Comparison of ENCODE assay signal across 8 cellular contexts in the genomic region with DNA sequence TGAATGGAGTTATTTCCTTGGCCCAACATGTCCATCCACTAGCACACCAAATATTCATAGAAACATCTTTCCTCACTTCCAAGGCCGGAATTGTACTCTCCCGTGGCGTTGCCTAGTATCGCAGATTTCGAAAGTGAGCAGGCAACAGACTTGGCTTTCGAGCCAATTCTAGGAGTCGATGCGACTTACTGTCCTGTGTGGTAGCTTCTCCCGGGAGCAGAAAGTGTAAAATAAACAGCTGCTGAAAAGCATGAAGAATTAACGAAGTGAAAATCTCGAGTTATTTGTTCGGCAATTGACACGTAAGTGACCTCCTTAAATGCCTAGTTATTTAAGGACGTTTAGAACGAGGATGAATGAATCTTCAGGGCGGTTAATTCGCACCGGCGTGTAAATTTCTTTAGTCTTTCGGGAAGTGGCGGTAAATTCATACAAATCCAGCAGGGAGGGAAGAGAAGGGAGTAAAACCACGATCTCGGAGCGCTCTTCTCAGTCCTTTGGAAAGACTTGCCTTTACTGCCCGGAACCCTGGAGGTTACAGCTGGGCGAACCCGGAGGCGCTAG. TPM values are rescaled to one million over a fixed set of nuclear protein-coding genes. Genes with fewer than 3 reads are reported as not detected.
DNase-seq lines count a peak whose midpoint lies in the region; ATAC-seq and TF ChIP-seq lines count a peak whose summit lies in the region.

No MANE protein-coding gene starts in this region.

- H3K9me3 ChIP-seq in CD8-positive, alpha-beta T cell (ENCODE audit: low read length) = no peaks in the 10 kb centered on the region
- no peaks in the 10 kb centered on the region for H3K9me3 ChIP-seq in SJSA1 (replicated peaks)
- H3K9me3 ChIP-seq in right lobe of liver = no peaks in the 10 kb centered on the region
- no peaks in the 10 kb centered on the region for H3K9me3 ChIP-seq in stomach smooth muscle (ENCODE audit: control insufficient read depth in 2 of 2, low read length in 2 of 2)

- peaks cover 50% of the 10 kb centered on the region for H3K4me1 Mint-ChIP-seq in CD8-positive, alpha-beta T cell (ENCODE audit: low read depth)

- peak overlapping the region; percentile 60 for H3K27ac ChIP-seq in CD8-positive, alpha-beta T cell (ENCODE audit: low read depth, low read length)
- H3K27ac ChIP-seq in SJSA1 (peak overlapping the region; percentile 55), dorsolateral prefrontal cortex (peak overlapping the region in 56 of 59 donors; percentile 13 to 93 (median 79)), right lobe of liver (peak overlapping the region; percentile 68 to 93 (median 80)), stomach smooth muscle (ENCODE audit: low read length) (peak overlapping the region; percentile 60)

- H3K36me3 Mint-ChIP-seq in CD8-positive, alpha-beta T cell = peaks cover 9% of the 10 kb centered on the region

- peaks cover 15% of the 10 kb centered on the region for H3K4me1 ChIP-seq in CD8-positive, alpha-beta T cell (ENCODE audit: insufficient read depth, low read length)
- H3K4me1 ChIP-seq in SJSA1 (replicated peaks) (peaks cover 11% of the 10 kb centered on the region), right lobe of liver (peaks cover 0 to 5% (median 0%) of the 10 kb centered on the region in 4 donors), stomach smooth muscle (ENCODE audit: control insufficient read depth, insufficient read depth, low read length) (peaks cover 20% of the 10 kb centered on the region)

- peak overlapping the region; percentile 85 for H3K27ac Mint-ChIP-seq in CD8-positive, alpha-beta T cell

- no peak for TF ChIP-seq POLR2A in right lobe of liver (IDR thresholded peaks at IDR 0.05)

- POLR2A ChIA-PET in CD8-positive, alpha-beta T cell (lab: Charles Lee) = interaction anchor here (0.6 to 1.6 kb wide), 9 partner anchors 9 to 802 kb away, joined by 3 to 7 read pairs (median 4); partner anchors contain the start of genes NMRK1, OSTF1 and RFK

- WGBS in right lobe of liver (ENCODE audit: insufficient coverage, low coverage, low lambda C conversion rate, missing lambda C conversion rate) = 0% methylated on average over 24 of the region's 28 CpGs

- DNase-seq in CD8-positive, alpha-beta T cell = peak in 2 of 7 experiments; percentile 24 to 25
- DNase-seq in SJSA1 (ENCODE audit: low read depth in 1 of 2, low spot score in 2 of 2) = peak in 1 of 2 experiments; percentile 47
- peak in 1 of 10 donors; percentile 43 for DNase-seq in dorsolateral prefrontal cortex
- DNase-seq in right lobe of liver = peak in 2 of 3 donors; percentile 38 to 65
- DNase-seq in central memory CD4-positive, alpha-beta T cell = no peak

- H3K4me3 Mint-ChIP-seq in CD8-positive, alpha-beta T cell = peak overlapping the region; percentile 90

- intact Hi-C loops in CD8-positive, alpha-beta T cell (cut with DNase I, micrococcal nuclease) = loop anchor here (1.0 to 10.0 kb wide), 12 partner anchors 23 to 1287 kb away; partner anchors contain the start of genes RFK (in 2 of the 2), VPS13A (in 2 of the 2), C9orf40 (in 1 of the 2) and CARNMT1 (in 1 of the 2)
- intact Hi-C loops in dorsolateral prefrontal cortex (cut with DNase I) (loop anchor here (5.0 to 10.0 kb wide), 2 partner anchors 415 to 502 kb away; partner anchors contain the start of gene RFK (in 1 of the 2)), right lobe of liver (cut with DNase I) (no loop called here)

- CTCF ChIA-PET in CD8-positive, alpha-beta T cell (lab: Charles Lee) = interaction anchor here (0.7 to 2.6 kb wide), 4 partner anchors 23 to 202 kb away, joined by 3 to 13 read pairs (median 3); no protein-coding TSS in a partner anchor

- H3K27me3 ChIP-seq in CD8-positive, alpha-beta T cell (ENCODE audit: insufficient read depth, low read length) = no peaks in the 10 kb centered on the region
- H3K27me3 ChIP-seq in SJSA1 (replicated peaks) (no peaks in the 10 kb centered on the region), dorsolateral prefrontal cortex (peaks cover 0 to 8% (median 0%) of the 10 kb centered on the region in 45 donors), right lobe of liver (no peaks in the 10 kb centered on the region), stomach smooth muscle (ENCODE audit: control insufficient read depth in 1 of 2, insufficient read depth in 2 of 2, low read length in 2 of 2) (peaks cover 0 to 4% of the 10 kb centered on the region in 2 donors)

- H3K9me3 Mint-ChIP-seq in CD8-positive, alpha-beta T cell = no peaks in the 10 kb centered on the region

- peak overlapping the region; percentile 81 for H3K4me3 ChIP-seq in CD8-positive, alpha-beta T cell (ENCODE audit: low read depth, low read length)
- peak overlapping the region; percentile 78 for H3K4me3 ChIP-seq in SJSA1
- peak overlapping the region; percentile 46 to 89 (median 82) for H3K4me3 ChIP-seq in dorsolateral prefrontal cortex
- H3K4me3 ChIP-seq in right lobe of liver = peak overlapping the region; percentile 78 to 91 (median 81)
- H3K4me3 ChIP-seq in stomach smooth muscle (ENCODE audit: low read length in 2 of 2) = peak overlapping the region; percentile 90 to 95

- H3K9ac ChIP-seq in stomach smooth muscle (ENCODE audit: low read length in 2 of 2) = peak overlapping the region; percentile 73 to 81

- H3K36me3 ChIP-seq in CD8-positive, alpha-beta T cell (ENCODE audit: insufficient read depth, low read length) = no peaks in the 10 kb centered on the region
- no peaks in the 10 kb centered on the region; the same call in 1 of the 2 replicates for H3K36me3 ChIP-seq in SJSA1
- H3K36me3 ChIP-seq in right lobe of liver = no peaks in the 10 kb centered on the region
- no peaks in the 10 kb centered on the region for H3K36me3 ChIP-seq in stomach smooth muscle (ENCODE audit: control insufficient read depth in 2 of 2, insufficient read depth in 2 of 2, low read length in 2 of 2)

- TF ChIP-seq CTCF in CD8-positive, alpha-beta T cell (IDR thresholded peaks at IDR 0.05) = no peak
- TF ChIP-seq CTCF in dorsolateral prefrontal cortex (IDR thresholded peaks at IDR 0.05 in 54 of 56, conservative IDR thresholded peaks at IDR 0.05 in 2 of 56; ENCODE audit: low read depth in 1 of 56, partially characterized antibody in 56 of 56) = no peak
- no peak for TF ChIP-seq CTCF in right lobe of liver (IDR thresholded peaks at IDR 0.05)

- no peaks in the 10 kb centered on the region for H3K27me3 Mint-ChIP-seq in CD8-positive, alpha-beta T cell (ENCODE audit: low read depth)

- ATAC-seq in CD8-positive, alpha-beta T cell = peak; percentile 44
- ATAC-seq in HG02623 (IDR thresholded peaks at IDR 0.05; ENCODE audit: unreplicated experiment) = peak; percentile 4
- peak; percentile 57 to 70 (median 62) for ATAC-seq in right lobe of liver
- ATAC-seq in GM19324 (IDR thresholded peaks at IDR 0.05; ENCODE audit: low FRiP score, unreplicated experiment) = no peak

RNA-seq across cellular contexts. Expression of gene PCSK5, which starts 0.4 kb away (rescaled TPM):
- total RNA-seq in CD8-positive, alpha-beta T cell = 10 to 100 TPM; 13.7 to 13.8 TPM
- 19.0 and 20.8 TPM in 2 replicates for total RNA-seq in SJSA1 (2014; rRNA removed; shearing (Covaris generic))
- total RNA-seq in dorsolateral prefrontal cortex (10 to 100 TPM in 60 of 120 experiments, 1 to 10 TPM in 60; 4.3 to 23.1 (median 10.0) TPM), right lobe of liver (1 to 10 TPM; 1.4 to 5.8 (median 3.5) TPM)

Comparison
In these comparisons a context has a peak if more than half of its experiments do, and no peak if none do; other contexts are left out.
1. intact Hi-C loops: an anchor here in CD8-positive, alpha-beta T cell (1.0 to 10.0 kb wide) and dorsolateral prefrontal cortex (5.0 to 10.0 kb wide); none called in right lobe of liver.